Comparison of ENCODE assay signal across 10 cellular contexts in the genomic region with DNA sequence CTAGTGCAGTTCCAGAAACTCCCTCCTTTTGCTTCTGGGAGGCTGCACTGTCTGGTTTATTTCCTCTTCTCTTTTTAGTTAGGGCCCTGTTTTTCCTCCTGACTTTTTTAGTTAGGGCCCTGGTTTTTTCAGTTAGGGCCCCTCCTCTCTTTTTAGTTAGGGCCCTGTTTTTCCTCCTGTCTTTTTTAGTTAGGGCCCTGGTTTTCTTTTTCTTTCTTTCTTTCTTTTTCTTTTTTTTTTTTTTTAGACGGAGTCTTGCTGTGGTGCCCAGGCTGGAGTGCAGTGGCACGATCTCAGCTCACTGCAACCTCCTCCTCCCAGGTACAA. TPM values are rescaled to one million over a fixed set of nuclear protein-coding genes. Genes with fewer than 3 reads are reported as not detected.
DNase-seq lines count a peak whose midpoint lies in the region; ATAC-seq and TF ChIP-seq lines count a peak whose summit lies in the region.
"Had no signal": no experiment of that assay in that cellular context is flagged by ENCODE, and none has a peak within 500 bp of the region (broad histone marks: within the 10 kb centered on the region; RNA-seq: fewer than 3 reads in every experiment).

No MANE protein-coding gene starts in this region.

- no peaks in the 10 kb centered on the region for H3K27me3 ChIP-seq in HL-60 (ENCODE audit: insufficient read depth, poor library complexity, severe bottlenecking)
- no peaks in the 10 kb centered on the region for H3K27me3 ChIP-seq in mucosa of stomach (ENCODE audit: control insufficient read depth, insufficient read depth, low read length)
- H3K27me3 ChIP-seq in suprapubic skin, result no peaks in the 10 kb centered on the region

- CTCF ChIA-PET in MCF 10A (lab: Yijun Ruan, JAX), result interaction anchor here (0.7 to 1.8 kb wide), 3 partner anchors 39 to 116 kb away, joined by 3 to 12 read pairs (median 9); no protein-coding TSS in a partner anchor

- H3K36me3 Mint-ChIP-seq in MCF 10A (ENCODE audit: insufficient read depth, unreplicated experiment), result peaks cover 4% of the 10 kb centered on the region

- no peak overlapping the region for H3K4me3 ChIP-seq in HL-60 (replicated peaks; ENCODE audit: insufficient read depth, low read length)
- H3K4me3 ChIP-seq in mucosa of stomach (ENCODE audit: low read length), result no peak overlapping the region
- no peak overlapping the region for H3K4me3 ChIP-seq in suprapubic skin

- TF ChIP-seq CTCF in HL-60 (IDR thresholded peaks at IDR 0.05; ENCODE audit: insufficient read depth, low read length), result no peak
- TF ChIP-seq CTCF in MCF 10A (IDR thresholded peaks at IDR 0.05; ENCODE audit: unreplicated experiment), result no peak
- TF ChIP-seq CTCF in suprapubic skin (IDR thresholded peaks at IDR 0.05), result no peak

- no peaks in the 10 kb centered on the region for H3K9me3 Mint-ChIP-seq in MCF 10A (ENCODE audit: unreplicated experiment)

- peaks cover 84% of the 10 kb centered on the region for H3K4me1 Mint-ChIP-seq in MCF 10A (ENCODE audit: insufficient read depth, unreplicated experiment)

- H3K4me3 Mint-ChIP-seq in MCF 10A (ENCODE audit: unreplicated experiment), result peak overlapping the region; percentile 41

- BruUV-seq in MCF 10A (replicated peaks; lab: Mats Ljungman, UMichigan), result no TSS peak

- H3K27me3 Mint-ChIP-seq in MCF 10A (ENCODE audit: insufficient read depth, unreplicated experiment), result no peaks in the 10 kb centered on the region

- H3K9ac ChIP-seq in mucosa of stomach (ENCODE audit: low read length), result peak overlapping the region; percentile 16

- TF ChIP-seq EP300 in suprapubic skin (IDR thresholded peaks at IDR 0.05), result no peak

- H3K27ac Mint-ChIP-seq in MCF 10A (ENCODE audit: low read depth, unreplicated experiment), result peak overlapping the region; percentile 80

- no peak for ATAC-seq in GM18498 (IDR thresholded peaks at IDR 0.05; ENCODE audit: unreplicated experiment)
- ATAC-seq in HG03457 (IDR thresholded peaks at IDR 0.05; ENCODE audit: unreplicated experiment), result no peak

- 78% methylated on average over 2 of the region's 2 CpGs for WGBS in suprapubic skin

- POLR2A ChIA-PET in MCF 10A (lab: Yijun Ruan, JAX), result interaction anchor here (1.4 to 5.5 kb wide), 3 partner anchors 14 to 90 kb away, joined by 3 to 33 read pairs (median 18); a partner anchor contains a TSS

- TF ChIP-seq POLR2A in suprapubic skin (IDR thresholded peaks at IDR 0.05), result no peak

- DNase-seq in HL-60 (ENCODE audit: low read depth in 1 of 2, low spot score in 1 of 2), result peak in 1 of 2 experiments; percentile 34
- DNase-seq in MCF 10A (ENCODE audit: unreplicated experiment), result no peak
- DNase-seq in suprapubic skin (ENCODE audit: low spot score in 2 of 2), result peak in 1 of 2 donors; percentile 56
- DNase-seq in NCI-H82 (lab: John Stamatoyannopoulos, UW), result no peak
- DNase-seq in OCI-M1 (lab: John Stamatoyannopoulos, UW), result no peak
- DNase-seq: activated CD4-positive, CD25-positive, alpha-beta regulatory T cell; NCI-H1930 had no signal

- H3K9me3 ChIP-seq in mucosa of stomach (ENCODE audit: control insufficient read depth, low read length) (no peaks in the 10 kb centered on the region), suprapubic skin (no peaks in the 10 kb centered on the region)

- peaks cover 99% of the 10 kb centered on the region for H3K4me1 ChIP-seq in mucosa of stomach (ENCODE audit: control insufficient read depth, insufficient read depth, low read length)
- peaks cover 100% of the 10 kb centered on the region for H3K4me1 ChIP-seq in suprapubic skin

- H3K36me3 ChIP-seq in mucosa of stomach (ENCODE audit: control insufficient read depth, insufficient read depth, low read length) (peaks cover 14% of the 10 kb centered on the region), suprapubic skin (no peaks in the 10 kb centered on the region)

- intact Hi-C loops in MCF 10A (cut with micrococcal nuclease), result loop anchor here (2.0 kb wide), 1 partner anchor 90 kb away; no protein-coding TSS in a partner anchor

- H3K27ac ChIP-seq in HL-60 (replicated peaks), result peak overlapping the region; percentile 66
- peak overlapping the region; percentile 97 for H3K27ac ChIP-seq in suprapubic skin

RNA-seq across cellular contexts. Expression of a gene that starts 15.1 kb away (rescaled TPM):
- total RNA-seq in MCF 10A (2022), result 21.9 and 24.9 TPM in 2 replicates
- total RNA-seq in suprapubic skin, result 100 to 1,000 TPM; 681 to 944 (median 771) TPM

Comparison
In these comparisons a context has a peak if more than half of its experiments do, and no peak if none do; other contexts are left out.
1. RNA of a gene that starts 15.1 kb away (total RNA-seq): 681 to 944 TPM in suprapubic skin; 21.9 to 24.9 TPM in MCF 10A; every median in the first group is over 10 times any median in the second.